ENCODE assay signal across 9 cellular contexts in the genomic region with DNA sequence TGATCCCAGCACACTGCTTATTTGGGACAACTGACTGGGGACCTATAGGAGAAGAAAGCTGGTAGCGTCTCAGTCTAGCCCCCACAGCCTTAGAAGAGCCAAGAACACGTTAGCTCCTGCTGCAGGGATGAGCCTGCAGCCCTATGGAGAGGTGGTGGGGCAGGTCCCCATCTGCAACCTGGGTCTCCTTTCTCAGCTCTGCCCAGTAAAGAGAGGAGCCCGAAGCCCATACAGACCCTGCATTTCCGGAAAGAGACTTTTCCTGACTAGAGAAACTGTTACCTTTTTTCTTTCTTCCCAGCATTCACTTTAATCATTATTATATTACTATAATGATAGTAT. TPM values are rescaled to one million over a fixed set of nuclear protein-coding genes. Genes with fewer than 3 reads are reported as not detected.
DNase-seq lines count a peak whose midpoint lies in the region; ATAC-seq and TF ChIP-seq lines count a peak whose summit lies in the region.
"Had no signal": no experiment of that assay in that cellular context is flagged by ENCODE, and none has a peak within 500 bp of the region (broad histone marks: within the 10 kb centered on the region; RNA-seq: fewer than 3 reads in every experiment).

No MANE protein-coding gene starts in this region.

- peaks cover 18% of the 10 kb centered on the region for H3K36me3 ChIP-seq in lower lobe of right lung

- no peak for TF ChIP-seq CTCF in GM12864 (IDR thresholded peaks at IDR 0.05; ENCODE audit: low read depth, low read length, missing control alignments)
- no peak for TF ChIP-seq CTCF in astrocyte of the spinal cord (IDR thresholded peaks at IDR 0.05; ENCODE audit: low read depth, low read length)
- TF ChIP-seq CTCF in lower lobe of right lung (IDR thresholded peaks at IDR 0.05), result no peak

- no peaks in the 10 kb centered on the region for H3K9me3 ChIP-seq in lower lobe of right lung

- DNase-seq in GM12864 (ENCODE audit: low read depth), result no peak
- DNase-seq in astrocyte of the spinal cord (ENCODE audit: low read depth, low spot score), result no peak
- no peak for DNase-seq in lower lobe of right lung
- DNase-seq in LoVo (ENCODE audit: low spot score), result no peak
- no peak for DNase-seq in activated gamma-delta T cell (lab: John Stamatoyannopoulos, UW)
- DNase-seq in NCI-H2171 (lab: John Stamatoyannopoulos, UW), result no peak
- DNase-seq in NOMO-1 treated with DMSO at 0.1 percent for 48 hours (lab: John Stamatoyannopoulos, UW; ENCODE audit: unreplicated experiment), result no peak

- H3K27me3 ChIP-seq in lower lobe of right lung (ENCODE audit: low read depth), result no peaks in the 10 kb centered on the region

- ATAC-seq in HG03280 (IDR thresholded peaks at IDR 0.05; ENCODE audit: unreplicated experiment) (peak; percentile 5), lower lobe of right lung (peak; percentile 11 to 34)

- in situ Hi-C loops in astrocyte of the spinal cord (cut with HindIII; ENCODE audit: low sequenced_read_pairs), result no loop called here

- H3K4me3 ChIP-seq in GM12864 (ENCODE audit: low read depth, low read length) (peak overlapping the region; percentile 90), astrocyte of the spinal cord (ENCODE audit: low read depth, low read length) (peak overlapping the region; percentile 96), lower lobe of right lung (peak overlapping the region; percentile 99)

- H3K4me1 ChIP-seq in lower lobe of right lung, result peaks cover 14% of the 10 kb centered on the region

- intact Hi-C loops in lower lobe of right lung (cut with DNase I), result no loop called here

- peak overlapping the region; percentile 92 for H3K27ac ChIP-seq in lower lobe of right lung

RNA-seq across cellular contexts. Expression of a gene that starts 0.8 kb away (rescaled TPM):
- total RNA-seq in lower lobe of right lung, result 43.5 TPM

RNA-seq across cellular contexts. Expression of a gene that starts 32.0 kb away (rescaled TPM):
- not detected for total RNA-seq in lower lobe of right lung
- total RNA-seq: NCI-H460 had no signal

RNA-seq across cellular contexts. Expression of a gene that starts 52.1 kb away (rescaled TPM):
- 12.9 TPM for total RNA-seq in lower lobe of right lung
